Comparison of ENCODE assay signal across 8 cellular contexts in the genomic region with DNA sequence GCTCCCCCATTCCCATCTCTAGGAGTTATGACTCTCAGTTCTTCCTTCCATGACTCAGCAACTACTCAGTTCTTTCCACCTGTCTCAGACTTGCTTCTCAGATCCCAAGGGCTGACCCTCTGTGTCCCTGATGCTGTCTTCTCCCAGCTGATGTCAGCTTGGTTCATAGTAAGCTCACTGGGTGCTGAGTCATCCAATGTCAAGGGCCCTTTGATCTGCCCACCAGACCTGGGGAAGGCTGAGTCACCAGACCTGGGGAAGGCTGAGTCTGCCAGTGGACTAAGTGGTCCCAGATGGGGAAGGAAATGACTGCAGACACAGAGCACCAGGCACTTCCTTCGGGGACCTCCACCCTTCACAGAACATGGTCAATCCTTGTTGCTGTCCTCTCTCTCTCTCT.
DNase-seq lines count a peak whose midpoint lies in the region; ATAC-seq, FAIRE-seq and TF ChIP-seq lines count a peak whose summit lies in the region.

No MANE protein-coding gene starts in this region.

- no TSS peak for BruUV-seq in HCT116 (replicated peaks; lab: Mats Ljungman, UMichigan)

- H3K4me2 ChIP-seq in HCT116 (ENCODE audit: low read length), result peak overlapping the region; percentile 53

- H3K27ac ChIP-seq in HCT116 (ENCODE audit: low read depth, low read length) (no peak overlapping the region), spleen (no peak overlapping the region)

- H3K79me2 ChIP-seq in HCT116 (ENCODE audit: insufficient read depth, low read length), result no peaks in the 10 kb centered on the region

- no peaks in the 10 kb centered on the region for H3K9me2 ChIP-seq in HCT116 (ENCODE audit: insufficient read depth)

- no peaks in the 10 kb centered on the region for H4K20me1 ChIP-seq in HCT116 (ENCODE audit: insufficient read depth)

- intact Hi-C loops in HCT116 (cut with micrococcal nuclease), result no loop called here
- intact Hi-C loops in spleen (cut with DNase I; ENCODE audit: low total_unique reads), result no loop called here

- ATAC-seq in HCT116, result peak; percentile 95

- H3K27me3 ChIP-seq in HCT116 (ENCODE audit: insufficient read depth, low read length), result no peaks in the 10 kb centered on the region
- H3K27me3 ChIP-seq in spleen (replicated peaks in 1 of 7), result no peaks in the 10 kb centered on the region

- no peak for TF ChIP-seq POLR2A in HCT116 (IDR thresholded peaks at IDR 0.05; ENCODE audit: borderline replicate concordance, extremely low read depth, insufficient read depth, insufficient read length)
- no peak for TF ChIP-seq POLR2A in spleen (IDR thresholded peaks at IDR 0.05)

- in situ Hi-C loops in ACHN (cut with HindIII; ENCODE audit: low pct_ligation_motif_present, low pct_unique_long_range_greater_than_20kb, low sequenced_read_pairs), result no loop called here

- H3K4me3 ChIP-seq in HCT116 (replicated peaks in 1 of 2; ENCODE audit: low read depth in 1 of 2, low read length in 2 of 2) (no peak overlapping the region), cardiac fibroblast (replicated peaks in 1 of 2; ENCODE audit: low read depth in 2 of 2, low read length in 2 of 2) (no peak overlapping the region), spleen (no peak overlapping the region)

- RAD21 ChIA-PET in HCT116 (lab: Charles Lee; ENCODE audit: low non-redundant PET in 1 of 2, low total read pairs in 2 of 2, uncharacterized antibody in 2 of 2, unreplicated experiment in 2 of 2), result interaction anchor here in 1 of 2 experiments (0.6 kb wide), 1 partner anchor 170 kb away, joined by 3 read pairs; no protein-coding TSS in a partner anchor

- H3K36me3 ChIP-seq in HCT116 (ENCODE audit: control insufficient read depth in 1 of 2, insufficient read depth in 2 of 2, low read length in 2 of 2) (no peaks in the 10 kb centered on the region), spleen (no peaks in the 10 kb centered on the region)

- CTCF ChIA-PET in HCT116 (lab: Charles Lee), result no interaction called here

- no peak for TF ChIP-seq RAD21 in HCT116 (IDR thresholded peaks at IDR 0.05; ENCODE audit: low read depth)

- no peaks in the 10 kb centered on the region for H3K9me3 ChIP-seq in HCT116 (ENCODE audit: control insufficient read depth in 1 of 2, insufficient read depth in 1 of 2, low read depth in 1 of 2, low read length in 2 of 2)
- H3K9me3 ChIP-seq in spleen, result peaks cover 0 to 8% (median 0%) of the 10 kb centered on the region in 8 donors

- no peak for FAIRE-seq in GM19239 (lab: Jason Lieb, UNC)

- 5 to 33% (median 12%) methylated on average over 1 of the region's 1 CpG for whole genome bisulfite sequencing in spleen, 5 donors

- POLR2A ChIA-PET in HCT116 (lab: Charles Lee), result interaction anchor here (0.8 kb wide), 1 partner anchor 129 kb away, joined by 3 read pairs; no protein-coding TSS in a partner anchor

- peak; percentile 65 for DNase-seq in ACHN
- peak; percentile 86 for DNase-seq in HCT116 (ENCODE audit: low read depth, low spot score)
- peak; percentile 78 for DNase-seq in T1000 (lab: John Stamatoyannopoulos, UW)
- DNase-seq in cardiac fibroblast (ENCODE audit: low read depth in 2 of 2), result peak; percentile 65 to 96
- peak; percentile 57 for DNase-seq in spleen
- DNase-seq in NCI-H1048 (lab: John Stamatoyannopoulos, UW), result no peak
- DNase-seq in GM19239 (ENCODE audit: insufficient read length, low spot score), result no peak
- no peak for DNase-seq in NCI-H187 treated with DMSO at 0.1 percent for 48 hours (lab: John Stamatoyannopoulos, UW)

- TF ChIP-seq CTCF in HCT116 (IDR thresholded peaks at IDR 0.05 in 2 of 3, conservative IDR thresholded peaks at IDR 0.05 in 1 of 3; ENCODE audit: borderline replicate concordance in 1 of 3, insufficient read depth in 1 of 3, low read depth in 2 of 3, low read length in 2 of 3) (no peak), cardiac fibroblast (IDR thresholded peaks at IDR 0.05; ENCODE audit: low read depth, low read length) (no peak), spleen (IDR thresholded peaks at IDR 0.05 in 8 of 11, conservative IDR thresholded peaks at IDR 0.05 in 3 of 11) (no peak)

- H3K4me1 ChIP-seq in HCT116 (ENCODE audit: control insufficient read depth in 1 of 2, insufficient read depth in 2 of 2, low read length in 2 of 2) (peaks cover 8 to 15% of the 10 kb centered on the region in 2 experiments; a peak in 3 of 4 replicates), spleen (no peaks in the 10 kb centered on the region)

- no peak overlapping the region for H2AFZ ChIP-seq in HCT116 (ENCODE audit: low read depth, low read length, poor library complexity, severe bottlenecking)

- H3K9ac ChIP-seq in HCT116 (ENCODE audit: low read length), result no peak overlapping the region

TF ChIP-seq in HCT116, 20 proteins besides CTCF, POLR2A, EP300 and RAD21:
- TF ChIP-seq SRF (IDR thresholded peaks at IDR 0.05; ENCODE audit: low read depth), result peak; percentile 52; the same call in 1 of the 2 replicates
- TF ChIP-seq EZH2 (IDR thresholded peaks at IDR 0.05), result no peak
- TF ChIP-seq ATF3 (IDR thresholded peaks at IDR 0.05), result peak; percentile 27; the same call in 1 of the 2 replicates
- no peak for TF ChIP-seq POLR2AphosphoS5 (IDR thresholded peaks at IDR 0.05; ENCODE audit: low read depth, low read length)
- TF ChIP-seq EZH2phosphoT487 (IDR thresholded peaks at IDR 0.05; ENCODE audit: borderline replicate concordance), result no peak
- no peak for TF ChIP-seq ZFX (IDR thresholded peaks at IDR 0.05)
- peak; percentile 92 for TF ChIP-seq JUND (IDR thresholded peaks at IDR 0.05)
- TF ChIP-seq REST (IDR thresholded peaks at IDR 0.05; ENCODE audit: low read depth), result no peak
- TF ChIP-seq TCF7L2 (IDR thresholded peaks at IDR 0.05; ENCODE audit: borderline replicate concordance, extremely low read depth, insufficient read depth, insufficient read length), result peak; percentile 99
- TF ChIP-seq CEBPB (IDR thresholded peaks at IDR 0.05; ENCODE audit: low read depth), result no peak
- TF ChIP-seq ZNF274 (IDR thresholded peaks at IDR 0.05; ENCODE audit: low read depth, low read length), result no peak
- peak; percentile 62; the same call in 1 of the 2 replicates for TF ChIP-seq SIN3A (IDR thresholded peaks at IDR 0.05; ENCODE audit: low read depth)
- TF ChIP-seq CBX3 (IDR thresholded peaks at IDR 0.05; ENCODE audit: low read depth), result peak; percentile 87
- no peak for TF ChIP-seq YY1 (IDR thresholded peaks at IDR 0.05; ENCODE audit: extremely low read depth, insufficient replicate concordance, low read depth, low read length)
- TF ChIP-seq, protein P1, sequence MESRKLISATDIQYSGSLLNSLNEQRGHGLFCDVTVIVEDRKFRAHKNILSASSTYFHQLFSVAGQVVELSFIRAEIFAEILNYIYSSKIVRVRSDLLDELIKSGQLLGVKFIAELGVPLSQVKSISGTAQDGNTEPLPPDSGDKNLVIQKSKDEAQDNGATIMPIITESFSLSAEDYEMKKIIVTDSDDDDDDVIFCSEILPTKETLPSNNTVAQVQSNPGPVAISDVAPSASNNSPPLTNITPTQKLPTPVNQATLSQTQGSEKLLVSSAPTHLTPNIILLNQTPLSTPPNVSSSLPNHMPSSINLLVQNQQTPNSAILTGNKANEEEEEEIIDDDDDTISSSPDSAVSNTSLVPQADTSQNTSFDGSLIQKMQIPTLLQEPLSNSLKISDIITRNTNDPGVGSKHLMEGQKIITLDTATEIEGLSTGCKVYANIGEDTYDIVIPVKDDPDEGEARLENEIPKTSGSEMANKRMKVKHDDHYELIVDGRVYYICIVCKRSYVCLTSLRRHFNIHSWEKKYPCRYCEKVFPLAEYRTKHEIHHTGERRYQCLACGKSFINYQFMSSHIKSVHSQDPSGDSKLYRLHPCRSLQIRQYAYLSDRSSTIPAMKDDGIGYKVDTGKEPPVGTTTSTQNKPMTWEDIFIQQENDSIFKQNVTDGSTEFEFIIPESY (IDR thresholded peaks at IDR 0.05; ENCODE audit: extremely low read depth, insufficient replicate concordance, low read length), result no peak
- peak; percentile 78 for TF ChIP-seq EGR1 (IDR thresholded peaks at IDR 0.05; ENCODE audit: low read depth)
- peak; percentile 69 for TF ChIP-seq SP1 (IDR thresholded peaks at IDR 0.05; ENCODE audit: low read depth)
- no peak for TF ChIP-seq ELF1 (IDR thresholded peaks at IDR 0.05; ENCODE audit: borderline replicate concordance, low read depth)
- TF ChIP-seq FOSL1 (IDR thresholded peaks at IDR 0.05; ENCODE audit: low read depth), result peak; percentile 95
- TF ChIP-seq, protein P2, sequence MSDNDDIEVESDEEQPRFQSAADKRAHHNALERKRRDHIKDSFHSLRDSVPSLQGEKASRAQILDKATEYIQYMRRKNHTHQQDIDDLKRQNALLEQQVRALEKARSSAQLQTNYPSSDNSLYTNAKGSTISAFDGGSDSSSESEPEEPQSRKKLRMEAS (IDR thresholded peaks at IDR 0.05), result peak; percentile 38; the same call in 1 of the 2 replicates

Comparison
In these comparisons a context has a peak if more than half of its experiments do, and no peak if none do; other contexts are left out.
1. DNase-seq: peak in ACHN (single experiment), HCT116 (single experiment), T1000 (single experiment), cardiac fibroblast (2 of 2) and spleen (single experiment); none in NCI-H1048 (single experiment), GM19239 (single experiment) and NCI-H187 treated with DMSO at 0.1 percent for 48 hours (single experiment).